ENCODE assay signal across 1 cellular context in the genomic region with DNA sequence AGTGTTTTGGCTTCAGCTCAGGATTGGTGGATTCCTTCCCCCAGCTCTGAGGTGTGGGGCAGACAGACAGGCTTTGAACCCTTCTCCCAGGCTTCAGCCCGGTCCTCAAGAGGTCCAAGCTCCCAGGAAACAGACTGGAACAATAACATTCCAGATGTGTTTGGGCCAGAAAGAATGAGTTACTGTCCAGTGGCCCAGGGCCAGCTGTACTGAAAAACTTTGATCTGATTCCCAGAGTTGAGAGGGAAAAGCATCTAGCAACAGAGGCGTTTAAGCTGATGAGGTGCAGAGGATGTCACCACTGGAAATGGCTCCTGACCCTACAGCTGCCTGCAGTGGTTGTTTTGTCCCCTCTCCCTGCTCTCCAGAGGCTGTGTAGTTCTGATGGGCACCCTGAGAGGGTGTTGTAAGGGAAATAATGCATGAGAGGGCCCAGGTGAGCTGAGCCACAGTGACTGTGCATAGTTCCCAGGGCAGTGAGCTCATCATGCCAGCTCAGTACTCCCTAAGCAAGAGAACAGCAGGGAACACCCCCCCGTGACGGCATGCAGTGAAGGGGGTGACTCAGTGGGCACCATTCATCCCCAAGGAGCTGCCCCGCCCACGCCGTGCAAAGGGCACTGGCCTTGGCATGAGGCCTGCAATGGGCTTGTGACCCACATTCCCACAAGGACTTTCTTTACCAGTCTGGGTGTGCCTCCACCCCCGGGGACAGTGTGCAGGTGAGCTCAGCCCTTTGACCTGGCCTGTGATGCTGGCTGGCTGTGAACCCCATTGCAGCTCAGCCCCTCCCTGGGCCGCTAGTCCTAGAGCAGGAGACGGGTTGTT.
TF ChIP-seq lines count a peak whose summit lies in the region.

No MANE protein-coding gene starts in this region.

TF ChIP-seq in liver, 16 proteins besides CTCF, POLR2A, EP300 and RAD21 (continued from another document):
- peak; percentile 29 to 76 for TF ChIP-seq HNF4A (conservative IDR thresholded peaks at IDR 0.05)
- peak; percentile 7 for TF ChIP-seq SP1 (IDR thresholded peaks at IDR 0.05)
- peak in 1 of 2 donors; percentile 68 for TF ChIP-seq EGR1 (IDR thresholded peaks at IDR 0.05; ENCODE audit: low read depth in 2 of 2)
- TF ChIP-seq RXRA (IDR thresholded peaks at IDR 0.05): peak; percentile 32 to 73
- TF ChIP-seq, protein P1, sequence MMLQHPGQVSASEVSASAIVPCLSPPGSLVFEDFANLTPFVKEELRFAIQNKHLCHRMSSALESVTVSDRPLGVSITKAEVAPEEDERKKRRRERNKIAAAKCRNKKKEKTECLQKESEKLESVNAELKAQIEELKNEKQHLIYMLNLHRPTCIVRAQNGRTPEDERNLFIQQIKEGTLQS (IDR thresholded peaks at IDR 0.05): no peak
- TF ChIP-seq, protein P2, sequence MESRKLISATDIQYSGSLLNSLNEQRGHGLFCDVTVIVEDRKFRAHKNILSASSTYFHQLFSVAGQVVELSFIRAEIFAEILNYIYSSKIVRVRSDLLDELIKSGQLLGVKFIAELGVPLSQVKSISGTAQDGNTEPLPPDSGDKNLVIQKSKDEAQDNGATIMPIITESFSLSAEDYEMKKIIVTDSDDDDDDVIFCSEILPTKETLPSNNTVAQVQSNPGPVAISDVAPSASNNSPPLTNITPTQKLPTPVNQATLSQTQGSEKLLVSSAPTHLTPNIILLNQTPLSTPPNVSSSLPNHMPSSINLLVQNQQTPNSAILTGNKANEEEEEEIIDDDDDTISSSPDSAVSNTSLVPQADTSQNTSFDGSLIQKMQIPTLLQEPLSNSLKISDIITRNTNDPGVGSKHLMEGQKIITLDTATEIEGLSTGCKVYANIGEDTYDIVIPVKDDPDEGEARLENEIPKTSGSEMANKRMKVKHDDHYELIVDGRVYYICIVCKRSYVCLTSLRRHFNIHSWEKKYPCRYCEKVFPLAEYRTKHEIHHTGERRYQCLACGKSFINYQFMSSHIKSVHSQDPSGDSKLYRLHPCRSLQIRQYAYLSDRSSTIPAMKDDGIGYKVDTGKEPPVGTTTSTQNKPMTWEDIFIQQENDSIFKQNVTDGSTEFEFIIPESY (IDR thresholded peaks at IDR 0.05): no peak
- no peak for TF ChIP-seq NR2F2 (IDR thresholded peaks at IDR 0.05)
- TF ChIP-seq GABPA (IDR thresholded peaks at IDR 0.05 in 1 of 2, conservative IDR thresholded peaks at IDR 0.05 in 1 of 2): no peak
- TF ChIP-seq, protein P3, sequence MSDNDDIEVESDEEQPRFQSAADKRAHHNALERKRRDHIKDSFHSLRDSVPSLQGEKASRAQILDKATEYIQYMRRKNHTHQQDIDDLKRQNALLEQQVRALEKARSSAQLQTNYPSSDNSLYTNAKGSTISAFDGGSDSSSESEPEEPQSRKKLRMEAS (IDR thresholded peaks at IDR 0.05): no peak
- no peak for TF ChIP-seq TAF1 (conservative IDR thresholded peaks at IDR 0.05)
- TF ChIP-seq HNF4G (IDR thresholded peaks at IDR 0.05): no peak
- TF ChIP-seq FOXA1 (IDR thresholded peaks at IDR 0.05): no peak
